In the genomic region with DNA sequence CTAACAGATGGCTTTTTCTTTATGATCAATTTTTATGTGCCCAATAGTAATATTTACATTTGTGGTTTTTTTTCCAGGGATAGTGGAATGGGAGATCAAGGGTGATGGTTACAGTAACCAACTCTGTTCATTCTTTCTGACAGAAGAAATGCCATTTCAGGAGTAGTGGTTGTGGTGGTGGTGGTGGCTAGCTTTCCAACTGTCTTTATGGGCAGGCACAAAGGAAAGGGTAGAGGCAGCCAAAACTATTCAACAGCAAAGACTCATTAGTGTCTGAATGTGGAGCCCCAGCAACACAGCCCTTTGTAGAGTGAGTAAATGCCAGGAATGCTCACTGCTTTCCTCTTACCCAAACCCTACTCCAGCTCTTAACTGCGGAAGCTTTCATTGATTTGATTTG, we compare ENCODE assay signal across 17 cellular contexts.
DNase-seq lines count a peak whose midpoint lies in the region; FAIRE-seq and TF ChIP-seq lines count a peak whose summit lies in the region.
"Had no signal": no experiment of that assay in that cellular context is flagged by ENCODE, and none has a peak within 500 bp of the region (broad histone marks: within the 10 kb centered on the region; RNA-seq: fewer than 3 reads in every experiment).

No MANE protein-coding gene starts in this region.

- DNase-seq in Ammon's horn (ENCODE audit: low spot score) (peak; percentile 3), astrocyte (ENCODE audit: low read depth) (peak; percentile 39), fibroblast of lung (ENCODE audit: low read depth in 2 of 2) (peak; percentile 42 to 51), neural progenitor cell (ENCODE audit: low spot score) (peak; percentile 60), H7 (no peak), GM12892 (ENCODE audit: insufficient read length) (no peak), germinal center (ENCODE audit: low spot score) (no peak), cortex of kidney (lab: John Stamatoyannopoulos, UW) (no peak)
- DNase-seq: DMS79; NCI-H1417 treated with DMSO at 0.1 percent for 48 hours; NCI-H1930; NCI-H446; NK-92 treated with Interleukin-12 subunit alpha and Interleukin-12 subunit beta, amount 100 ng/mL, for 24 hours had no signal

- H3K9me3 Mint-ChIP-seq in astrocyte (ENCODE audit: unreplicated experiment) (no peaks in the 10 kb centered on the region), neural progenitor cell (peaks cover 32% of the 10 kb centered on the region)

- H3K27me3 Mint-ChIP-seq in astrocyte (ENCODE audit: low read depth, unreplicated experiment): no peaks in the 10 kb centered on the region
- peaks cover 11% of the 10 kb centered on the region for H3K27me3 Mint-ChIP-seq in neural progenitor cell (ENCODE audit: insufficient read depth, low read depth)

- TF ChIP-seq CTCF in astrocyte (IDR thresholded peaks at IDR 0.05; ENCODE audit: insufficient read depth, low read depth, low read length): no peak
- no peak for TF ChIP-seq CTCF in fibroblast of lung (conservative IDR thresholded peaks at IDR 0.05 in 1 of 2, IDR thresholded peaks at IDR 0.05 in 1 of 2; ENCODE audit: low read depth in 1 of 2, low read length in 2 of 2)
- no peak for TF ChIP-seq CTCF in neural progenitor cell (IDR thresholded peaks at IDR 0.05)

- TF ChIP-seq POLR2A in GM12892 (IDR thresholded peaks at IDR 0.05; ENCODE audit: low read depth, low read length): no peak

- H3K4me3 ChIP-seq in astrocyte (ENCODE audit: insufficient read depth, low read depth, low read length) (no peak overlapping the region), fibroblast of lung (replicated peaks in 1 of 4; ENCODE audit: control extremely low read depth in 1 of 4, insufficient read depth in 1 of 4, low read depth in 3 of 4, low read length in 4 of 4) (no peak overlapping the region), neural progenitor cell (no peak overlapping the region), H7 (ENCODE audit: insufficient read depth, low read depth, low read length) (no peak overlapping the region)

- no peak overlapping the region for H2AFZ ChIP-seq in astrocyte (ENCODE audit: low read depth, low read length)
- H2AFZ ChIP-seq in fibroblast of lung (ENCODE audit: low read length): no peak overlapping the region
- H2AFZ ChIP-seq in neural progenitor cell (replicated peaks): peak overlapping the region; percentile 55

- no peak for FAIRE-seq in astrocyte (lab: Jason Lieb, UNC)
- no peak for FAIRE-seq in GM12892 (lab: Jason Lieb, UNC)
- FAIRE-seq: A204.1, RCC 7860 had no signal

- peaks cover 19% of the 10 kb centered on the region for H3K4me1 Mint-ChIP-seq in astrocyte (ENCODE audit: low read depth, unreplicated experiment)
- H3K4me1 Mint-ChIP-seq in neural progenitor cell: peaks cover 5% of the 10 kb centered on the region

- H3F3A ChIP-seq in neural progenitor cell (ENCODE audit: low read depth): peaks cover 9% of the 10 kb centered on the region

- H4K20me1 ChIP-seq in astrocyte (ENCODE audit: insufficient read depth, low read length) (no peaks in the 10 kb centered on the region), fibroblast of lung (ENCODE audit: control insufficient read depth, extremely low read depth, insufficient read depth, low read length) (no peaks in the 10 kb centered on the region), neural progenitor cell (ENCODE audit: low read depth) (no peaks in the 10 kb centered on the region)

- H3K4me3 Mint-ChIP-seq in astrocyte (ENCODE audit: unreplicated experiment): no peak overlapping the region
- H3K4me3 Mint-ChIP-seq in neural progenitor cell: no peak overlapping the region

- H3K79me2 ChIP-seq in astrocyte (ENCODE audit: insufficient read depth, low read length) (no peaks in the 10 kb centered on the region), fibroblast of lung (ENCODE audit: control insufficient read depth, insufficient read depth, low read length) (no peaks in the 10 kb centered on the region), neural progenitor cell (ENCODE audit: low read depth) (no peaks in the 10 kb centered on the region)

- H3K27ac ChIP-seq in astrocyte (ENCODE audit: low read depth, low read length): no peak overlapping the region
- H3K27ac ChIP-seq in fibroblast of lung (ENCODE audit: insufficient read depth, low read length): no peak overlapping the region
- H3K27ac ChIP-seq in neural progenitor cell: peak overlapping the region; percentile 90
- H3K27ac ChIP-seq: C4-2B, HL-60 had no signal

- H3K27ac Mint-ChIP-seq in astrocyte (ENCODE audit: unreplicated experiment): peak overlapping the region; percentile 35
- H3K27ac Mint-ChIP-seq in neural progenitor cell: no peak overlapping the region

- H3K36me3 Mint-ChIP-seq in astrocyte (ENCODE audit: low read depth, unreplicated experiment) (no peaks in the 10 kb centered on the region), neural progenitor cell (no peaks in the 10 kb centered on the region)

- no peak overlapping the region for H3K9ac ChIP-seq in astrocyte (ENCODE audit: low read length)
- no peak overlapping the region for H3K9ac ChIP-seq in fibroblast of lung (ENCODE audit: insufficient read depth, low read length)
- H3K9ac ChIP-seq in neural progenitor cell: no peak overlapping the region

- H3K9me3 ChIP-seq in astrocyte (ENCODE audit: insufficient read depth, low read depth, low read length) (no peaks in the 10 kb centered on the region), fibroblast of lung (ENCODE audit: control insufficient read depth, insufficient read depth, low read depth, low read length) (no peaks in the 10 kb centered on the region), neural progenitor cell (ENCODE audit: low read depth) (no peaks in the 10 kb centered on the region)

- no peaks in the 10 kb centered on the region for H3K36me3 ChIP-seq in astrocyte (ENCODE audit: insufficient read depth, low read length)
- no peaks in the 10 kb centered on the region for H3K36me3 ChIP-seq in fibroblast of lung (ENCODE audit: control insufficient read depth, insufficient read depth, low read length)
- H3K36me3 ChIP-seq in neural progenitor cell: no peaks in the 10 kb centered on the region
- H3K36me3 ChIP-seq in H7 (replicated peaks; ENCODE audit: control insufficient read depth, insufficient read depth, low read length): no peaks in the 10 kb centered on the region

- H3K4me2 ChIP-seq in astrocyte (ENCODE audit: low read length) (no peak overlapping the region), fibroblast of lung (ENCODE audit: extremely low read depth, insufficient read depth, low read length) (no peak overlapping the region), neural progenitor cell (peak overlapping the region; percentile 29)

- no peaks in the 10 kb centered on the region for H3K27me3 ChIP-seq in astrocyte (ENCODE audit: insufficient read depth, low read length)
- H3K27me3 ChIP-seq in fibroblast of lung (ENCODE audit: control insufficient read depth, insufficient read depth, low read length): no peaks in the 10 kb centered on the region
- no peaks in the 10 kb centered on the region for H3K27me3 ChIP-seq in neural progenitor cell
- H3K27me3 ChIP-seq in H7 (ENCODE audit: control insufficient read depth, insufficient read depth, low read length): no peaks in the 10 kb centered on the region

- H3K4me1 ChIP-seq in astrocyte (ENCODE audit: insufficient read depth, low read length) (no peaks in the 10 kb centered on the region), fibroblast of lung (ENCODE audit: control insufficient read depth, extremely low read depth, insufficient read depth, low read length) (peaks cover 19% of the 10 kb centered on the region), neural progenitor cell (peaks cover 20% of the 10 kb centered on the region)

Comparison
In these comparisons a context has a peak if more than half of its experiments do, and no peak if none do; other contexts are left out.
1. DNase-seq: peak in Ammon's horn (single experiment), astrocyte (single experiment), fibroblast of lung (2 of 2) and neural progenitor cell (single experiment); none in H7 (single experiment), GM12892 (single experiment), germinal center (single experiment) and cortex of kidney (single experiment).